1 cellular context compared by ENCODE assay signal in genomic region chr12:19780460-19780859, GRCh38.
TF ChIP-seq lines count a peak whose summit lies in the region.

No MANE protein-coding gene starts in this region.

TF ChIP-seq in GM23338, 12 proteins besides CTCF, POLR2A, EP300 and RAD21 (continued from another document):
- no peak for TF ChIP-seq ZNF462 (CRISPR knock-in tag; IDR thresholded peaks at IDR 0.05)
- no peak for TF ChIP-seq POLR2AphosphoS5 (IDR thresholded peaks at IDR 0.05; ENCODE audit: low read depth)
- TF ChIP-seq REST (IDR thresholded peaks at IDR 0.05; ENCODE audit: unreplicated experiment), result no peak
TF ChIP-seq in GM23338: peak in this region for 0.
